Comparison of ENCODE assay signal across 22 cellular contexts in the genomic region with DNA sequence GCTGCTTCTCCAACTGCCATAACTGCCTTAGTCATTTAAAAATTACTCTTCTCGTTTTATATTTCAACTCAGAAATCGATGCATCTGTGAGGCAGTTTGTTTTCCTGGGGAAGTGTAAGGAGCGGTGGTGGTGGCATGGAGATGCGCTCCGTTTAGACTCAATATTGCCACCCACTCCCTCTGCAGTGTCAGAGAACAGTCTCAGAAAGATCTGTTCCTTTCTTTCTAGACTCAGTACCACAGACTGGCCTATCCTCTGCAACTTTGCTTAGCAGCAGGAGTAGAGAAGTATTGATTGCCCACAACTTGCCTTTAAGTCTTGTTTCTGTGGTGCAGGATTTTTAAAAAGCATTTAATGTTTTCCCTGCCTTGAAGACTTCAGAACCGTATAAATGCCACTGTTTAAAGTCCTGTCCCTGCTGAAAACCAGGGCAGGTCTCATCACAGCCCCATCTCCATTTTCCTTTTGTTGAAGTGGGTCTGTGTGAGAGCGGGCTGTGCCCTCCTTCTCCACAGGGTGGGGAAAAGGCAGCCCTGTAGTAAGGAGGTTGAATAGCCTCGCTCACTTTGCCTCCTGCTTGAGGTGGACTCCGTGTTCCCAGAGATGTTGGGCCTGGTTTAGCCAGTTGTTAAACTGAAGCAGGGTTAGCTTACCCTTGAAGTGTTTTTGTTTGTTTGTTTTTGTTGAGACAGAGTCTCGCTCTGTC.
DNase-seq lines count a peak whose midpoint lies in the region; ATAC-seq, FAIRE-seq and TF ChIP-seq lines count a peak whose summit lies in the region.
"Had no signal": no experiment of that assay in that cellular context is flagged by ENCODE, and none has a peak within 500 bp of the region (broad histone marks: within the 10 kb centered on the region; RNA-seq: fewer than 3 reads in every experiment).

No MANE protein-coding gene starts in this region.

- peak overlapping the region; percentile 28 for H3K27ac Mint-ChIP-seq in endodermal cell
- H3K27ac Mint-ChIP-seq in endothelial cell (ENCODE audit: unreplicated experiment): no peak overlapping the region
- H3K27ac Mint-ChIP-seq: activated naive CD8-positive, alpha-beta T cell treated with anti-CD3 and anti-CD28 coated beads for 36 hours; activated T-helper 17 cell treated with anti-CD3 and anti-CD28 coated beads, Interleukin-2, amount 50 U/mL, for 72 hours; natural killer cell had no signal

- no peak for TF ChIP-seq POLR2A in heart left ventricle (IDR thresholded peaks at IDR 0.05)

- H3K27me3 Mint-ChIP-seq in endodermal cell (ENCODE audit: insufficient read depth) (no peaks in the 10 kb centered on the region), endothelial cell (ENCODE audit: unreplicated experiment) (no peaks in the 10 kb centered on the region)
- H3K27me3 Mint-ChIP-seq: activated naive CD8-positive, alpha-beta T cell treated with anti-CD3 and anti-CD28 coated beads for 36 hours; activated T-helper 17 cell treated with anti-CD3 and anti-CD28 coated beads, Interleukin-2, amount 50 U/mL, for 72 hours had no signal

- ATAC-seq in heart left ventricle (no peak), Right ventricle myocardium superior (ENCODE audit: poor library complexity) (no peak), thoracic aorta (ENCODE audit: insufficient number of reproducible peaks, low FRiP score, low read depth) (no peak), pancreas (no peak)
- ATAC-seq: activated T-helper 17 cell treated with anti-CD3 and anti-CD28 coated beads, Interleukin-2, amount 50 U/mL, for 72 hours; natural killer cell had no signal

- DNase-seq in heart left ventricle (no peak), Right ventricle myocardium superior (no peak), endodermal cell (no peak), pons (ENCODE audit: low spot score) (peak; percentile 65), thoracic aorta (ENCODE audit: low spot score) (no peak), endothelial cell (ENCODE audit: low spot score) (no peak), urothelium cell line (ENCODE audit: low spot score) (no peak), pancreas (no peak)
- DNase-seq: 8988T; activated naive CD8-positive, alpha-beta T cell treated with anti-CD3 and anti-CD28 coated beads for 36 hours; BE2C; erythroblast; KBM-7; natural killer cell; NCI-H1048; NCI-H2107; NCI-H526; upper lobe of left lung had no signal

- H3K4me3 Mint-ChIP-seq in endodermal cell (no peak overlapping the region), endothelial cell (ENCODE audit: unreplicated experiment) (no peak overlapping the region)
- H3K4me3 Mint-ChIP-seq: activated naive CD8-positive, alpha-beta T cell treated with anti-CD3 and anti-CD28 coated beads for 36 hours; activated T-helper 17 cell treated with anti-CD3 and anti-CD28 coated beads, Interleukin-2, amount 50 U/mL, for 72 hours; natural killer cell had no signal

- H3K4me3 ChIP-seq in heart left ventricle (no peak overlapping the region), endodermal cell (ENCODE audit: low read length) (no peak overlapping the region), thoracic aorta (no peak overlapping the region), pancreas (no peak overlapping the region)
- H3K4me3 ChIP-seq: GM23248, prostate gland, upper lobe of left lung had no signal

- H3K36me3 ChIP-seq in heart left ventricle (no peaks in the 10 kb centered on the region), endodermal cell (ENCODE audit: control insufficient read depth, insufficient read depth, low read length) (no peaks in the 10 kb centered on the region), thoracic aorta (no peaks in the 10 kb centered on the region), pancreas (no peaks in the 10 kb centered on the region)
- H3K36me3 ChIP-seq: BE2C, prostate gland, upper lobe of left lung had no signal

- intact Hi-C loops in heart left ventricle (cut with DNase I): loop anchor here in 8 of 10 donors (5.0 to 10.0 kb wide), 9 partner anchors 57 to 267 kb away; partner anchors contain the start of gene NFIA (in 1 of the 8)
- intact Hi-C loops in Right ventricle myocardium superior (cut with DNase I): no loop called here
- intact Hi-C loops in pancreas (cut with DNase I): no loop called here

- H3K9me3 Mint-ChIP-seq in endodermal cell (no peaks in the 10 kb centered on the region), endothelial cell (ENCODE audit: unreplicated experiment) (no peaks in the 10 kb centered on the region)
- H3K9me3 Mint-ChIP-seq: activated naive CD8-positive, alpha-beta T cell treated with anti-CD3 and anti-CD28 coated beads for 36 hours; activated T-helper 17 cell treated with anti-CD3 and anti-CD28 coated beads, Interleukin-2, amount 50 U/mL, for 72 hours; natural killer cell had no signal

- no peak overlapping the region for H3K9ac ChIP-seq in endodermal cell (ENCODE audit: extremely low read depth, low read length, poor library complexity, severe bottlenecking)
- H3K9ac ChIP-seq: GM23248 had no signal

- no peaks in the 10 kb centered on the region for H3K9me3 ChIP-seq in heart left ventricle
- no peaks in the 10 kb centered on the region for H3K9me3 ChIP-seq in endodermal cell (ENCODE audit: control insufficient read depth, low read length)
- H3K9me3 ChIP-seq in thoracic aorta: no peaks in the 10 kb centered on the region
- no peaks in the 10 kb centered on the region for H3K9me3 ChIP-seq in pancreas
- H3K9me3 ChIP-seq: BE2C, prostate gland, upper lobe of left lung had no signal

- peak overlapping the region in 8 of 12 donors; percentile 0 to 94 (median 75) for H3K27ac ChIP-seq in heart left ventricle
- H3K27ac ChIP-seq in endodermal cell (ENCODE audit: low read depth, low read length): no peak overlapping the region
- H3K27ac ChIP-seq in thoracic aorta: peak overlapping the region; percentile 86
- no peak overlapping the region for H3K27ac ChIP-seq in pancreas
- H3K27ac ChIP-seq: GM23248, RWPE1, upper lobe of left lung had no signal

- TF ChIP-seq CTCF in heart left ventricle (IDR thresholded peaks at IDR 0.05) (no peak), endodermal cell (conservative IDR thresholded peaks at IDR 0.05) (peak; percentile 45), thoracic aorta (IDR thresholded peaks at IDR 0.05) (no peak), endothelial cell (IDR thresholded peaks at IDR 0.05; ENCODE audit: unreplicated experiment) (no peak), pancreas (IDR thresholded peaks at IDR 0.05) (no peak)

- H3K4me1 ChIP-seq in heart left ventricle (peaks cover 11 to 77% (median 50%) of the 10 kb centered on the region in 12 donors), endodermal cell (ENCODE audit: control insufficient read depth, insufficient read depth, low read length) (no peaks in the 10 kb centered on the region), thoracic aorta (ENCODE audit: control insufficient read depth in 1 of 2, low read depth in 2 of 2) (peaks cover 29 to 86% of the 10 kb centered on the region in 2 donors), pancreas (peaks cover 1 to 28% (median 22%) of the 10 kb centered on the region in 3 donors)

- H3K4me1 Mint-ChIP-seq in endodermal cell (peaks cover 19% of the 10 kb centered on the region), endothelial cell (ENCODE audit: unreplicated experiment) (peaks cover 8% of the 10 kb centered on the region)
- H3K4me1 Mint-ChIP-seq: activated naive CD8-positive, alpha-beta T cell treated with anti-CD3 and anti-CD28 coated beads for 36 hours; activated T-helper 17 cell treated with anti-CD3 and anti-CD28 coated beads, Interleukin-2, amount 50 U/mL, for 72 hours had no signal

- FAIRE-seq in urothelium cell line (lab: Jason Lieb, UNC) (no peak), pancreas (lab: Jason Lieb, UNC) (no peak)

- H3K27me3 ChIP-seq in heart left ventricle (no peaks in the 10 kb centered on the region), endodermal cell (ENCODE audit: control insufficient read depth, insufficient read depth, low read length, poor library complexity, severe bottlenecking) (no peaks in the 10 kb centered on the region), thoracic aorta (replicated peaks; ENCODE audit: insufficient read depth) (no peaks in the 10 kb centered on the region), pancreas (no peaks in the 10 kb centered on the region)
- H3K27me3 ChIP-seq: BE2C, upper lobe of left lung had no signal

- H3K36me3 Mint-ChIP-seq in endodermal cell (ENCODE audit: low read depth): no peaks in the 10 kb centered on the region
- no peaks in the 10 kb centered on the region for H3K36me3 Mint-ChIP-seq in endothelial cell (ENCODE audit: low read depth, unreplicated experiment)
- H3K36me3 Mint-ChIP-seq: activated naive CD8-positive, alpha-beta T cell treated with anti-CD3 and anti-CD28 coated beads for 36 hours; natural killer cell had no signal

- WGBS in heart left ventricle, 4 donors: 88 to 93% (median 91%) methylated on average over 10 of the region's 10 CpGs
- WGBS in endodermal cell (ENCODE audit: insufficient coverage in 1 of 2, insufficient read length in 1 of 2), 2 experiments: 88 to 93% methylated on average over 7 to 10 of the region's 10 CpGs
- WGBS in pancreas, 2 donors: 89 to 92% methylated on average over 10 of the region's 10 CpGs

Comparison
In these comparisons a context has a peak if more than half of its experiments do, and no peak if none do; other contexts are left out.
1. intact Hi-C loops: an anchor here in heart left ventricle (5.0 to 10.0 kb wide); none called in Right ventricle myocardium superior and pancreas.
2. H3K27ac ChIP-seq: peak in heart left ventricle (8 of 12) and thoracic aorta (2 of 2); none in endodermal cell (single experiment) and pancreas (0 of 4).